In genomic region chr3:161117646-161118045, GRCh38 we compare ENCODE assay signal across 18 cellular contexts. TPM values are rescaled to one million over a fixed set of nuclear protein-coding genes. Genes with fewer than 3 reads are reported as not detected.
DNase-seq lines count a peak whose midpoint lies in the region; ATAC-seq lines count a peak whose summit lies in the region.
"Had no signal": no experiment of that assay in that cellular context is flagged by ENCODE, and none has a peak within 500 bp of the region (broad histone marks: within the 10 kb centered on the region; RNA-seq: fewer than 3 reads in every experiment).

No MANE protein-coding gene starts in this region.

- peaks cover 12 to 14% of the 10 kb centered on the region in 2 donors for H3K27me3 Mint-ChIP-seq in effector memory CD8-positive, alpha-beta T cell

- no peaks in the 10 kb centered on the region for H3K4me1 Mint-ChIP-seq in effector memory CD8-positive, alpha-beta T cell (ENCODE audit: low read depth in 2 of 2)
- H3K4me1 Mint-ChIP-seq: CD4-positive, alpha-beta memory T cell; GM23338 had no signal

- H3K27ac ChIP-seq in caudate nucleus (ENCODE audit: low read depth, low read length): no peak overlapping the region

- no peak overlapping the region for H3K4me3 Mint-ChIP-seq in effector memory CD8-positive, alpha-beta T cell
- H3K4me3 Mint-ChIP-seq: CD4-positive, alpha-beta memory T cell; GM23338 had no signal

- ATAC-seq in HG03095 (IDR thresholded peaks at IDR 0.05; ENCODE audit: unreplicated experiment): no peak
- ATAC-seq in effector memory CD8-positive, alpha-beta T cell (replicated peaks): no peak
- ATAC-seq: GM12878, GM23338 had no signal

- H3K36me3 Mint-ChIP-seq in effector memory CD8-positive, alpha-beta T cell (ENCODE audit: insufficient read depth): no peaks in the 10 kb centered on the region
- H3K36me3 Mint-ChIP-seq: CD4-positive, alpha-beta memory T cell had no signal

- no peak overlapping the region for H3K27ac Mint-ChIP-seq in effector memory CD8-positive, alpha-beta T cell
- H3K27ac Mint-ChIP-seq: CD4-positive, alpha-beta memory T cell; GM23338 had no signal

- H3K9me3 Mint-ChIP-seq in effector memory CD8-positive, alpha-beta T cell: peaks cover 0 to 7% of the 10 kb centered on the region in 2 donors

- peak; percentile 21 for DNase-seq in Daoy (ENCODE audit: low read depth)
- DNase-seq in OCI-M1 (lab: John Stamatoyannopoulos, UW): peak; percentile 31
- peak; percentile 11 to 69 for DNase-seq in dermis microvascular lymphatic vessel endothelial cell (ENCODE audit: low read depth in 2 of 2)
- peak; percentile 33 to 59 for DNase-seq in lung microvascular endothelial cell (ENCODE audit: low read depth in 2 of 2)
- no peak for DNase-seq in caudate nucleus (lab: John Stamatoyannopoulos, UW)
- no peak for DNase-seq in effector memory CD8-positive, alpha-beta T cell
- DNase-seq: C1 segment of cervical spinal cord; Caco-2; CD4-positive, alpha-beta memory T cell; DMS153; DND-41; EL; GDM1; H7; HCEC 1CT had no signal

RNA-seq across cellular contexts. Expression of gene B3GALNT1, which starts 12.5 kb away (rescaled TPM):
- 23.1 and 28.4 TPM in 2 replicates for total RNA-seq in Daoy (2014; rRNA removed; shearing (Covaris generic))
- total RNA-seq in dermis microvascular lymphatic vessel endothelial cell (11.9 and 12.9 TPM in 2 replicates), lung microvascular endothelial cell (6.3 and 8.7 TPM in 2 replicates)

Comparison
In these comparisons a context has a peak if more than half of its experiments do, and no peak if none do; other contexts are left out.
1. DNase-seq: peak in Daoy (single experiment), OCI-M1 (single experiment), dermis microvascular lymphatic vessel endothelial cell (2 of 2) and lung microvascular endothelial cell (2 of 2); none in caudate nucleus (0 of 61) and effector memory CD8-positive, alpha-beta T cell (0 of 3).